14 cellular contexts compared by ENCODE assay signal in the genomic region with DNA sequence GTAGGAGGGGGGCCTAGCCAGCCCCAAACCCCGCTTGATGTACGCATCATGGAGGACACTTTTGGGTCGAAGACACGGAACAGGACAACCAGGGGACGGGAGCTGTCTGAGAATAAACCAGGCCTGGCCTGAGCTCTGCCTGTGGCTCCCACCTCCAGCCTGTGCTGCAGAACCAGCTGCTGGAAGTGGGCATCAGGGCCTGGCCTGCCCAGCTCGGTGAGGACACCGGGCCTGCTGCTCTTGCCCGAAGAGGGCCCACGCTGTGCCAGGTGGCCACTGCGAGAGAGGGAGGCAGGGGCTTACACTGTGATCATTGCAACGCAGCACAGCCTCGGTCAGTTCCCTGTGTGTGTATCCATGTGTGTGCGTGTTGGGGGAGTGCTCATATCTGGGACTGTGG. TPM values are rescaled to one million over a fixed set of nuclear protein-coding genes. Genes with fewer than 3 reads are reported as not detected.
DNase-seq lines count a peak whose midpoint lies in the region; ATAC-seq and TF ChIP-seq lines count a peak whose summit lies in the region.
"Had no signal": no experiment of that assay in that cellular context is flagged by ENCODE, and none has a peak within 500 bp of the region (broad histone marks: within the 10 kb centered on the region; RNA-seq: fewer than 3 reads in every experiment).

No MANE protein-coding gene starts in this region.

- no peak for ATAC-seq in Right ventricle myocardium inferior
- ATAC-seq in heart right ventricle: no peak
- no peak for ATAC-seq in T-helper 17 cell
- ATAC-seq: GM23338 had no signal

- peaks cover 0 to 20% (median 0%) of the 10 kb centered on the region in 9 donors for H3K36me3 ChIP-seq in heart right ventricle
- H3K36me3 ChIP-seq in BLaER1: no peaks in the 10 kb centered on the region; the same call in 1 of the 2 replicates
- peaks cover 0 to 54% (median 16%) of the 10 kb centered on the region in 6 donors for H3K36me3 ChIP-seq in spleen

- H3K27ac ChIP-seq in heart right ventricle (no peak overlapping the region), BLaER1 (peak overlapping the region; percentile 72; the same call in 1 of the 2 replicates), spleen (no peak overlapping the region)

- H3K4me3 ChIP-seq in heart right ventricle (no peak overlapping the region), BLaER1 (no peak overlapping the region), spleen (no peak overlapping the region)
- H3K4me3 ChIP-seq: GM23338 had no signal

- H3K36me3 Mint-ChIP-seq in glutamatergic neuron (ENCODE audit: unreplicated experiment) (no peaks in the 10 kb centered on the region), T-helper 17 cell (ENCODE audit: low read depth) (no peaks in the 10 kb centered on the region)

- TF ChIP-seq CTCF in heart right ventricle (IDR thresholded peaks at IDR 0.05) (no peak), glutamatergic neuron (IDR thresholded peaks at IDR 0.05; ENCODE audit: partially characterized antibody, unreplicated experiment) (no peak), spleen (IDR thresholded peaks at IDR 0.05 in 8 of 11, conservative IDR thresholded peaks at IDR 0.05 in 3 of 11) (no peak)

- peaks cover 3% of the 10 kb centered on the region; the same call in 1 of the 2 replicates for H4K20me1 ChIP-seq in BLaER1

- H3K9ac ChIP-seq in BLaER1: no peak overlapping the region

- H3K4me1 ChIP-seq in heart right ventricle (peaks cover 0 to 20% (median 0%) of the 10 kb centered on the region in 9 donors), BLaER1 (peaks cover 51% of the 10 kb centered on the region), spleen (peaks cover 0 to 6% (median 0%) of the 10 kb centered on the region in 6 donors)

- DNase-seq in Right ventricle myocardium inferior (ENCODE audit: missing footprints) (peak; percentile 56), heart right ventricle (no peak), glutamatergic neuron (peak; percentile 16), spleen (peak; percentile 72), T-helper 17 cell (no peak), EL (no peak)
- DNase-seq: 8988T; AML-193; Calu3; CD4-positive, alpha-beta T cell; DMS 273 treated with DMSO at 0.1 percent for 48 hours had no signal

- H3K27ac Mint-ChIP-seq in glutamatergic neuron (ENCODE audit: unreplicated experiment) (no peak overlapping the region), T-helper 17 cell (no peak overlapping the region)
- H3K27ac Mint-ChIP-seq: CD4-positive, alpha-beta T cell; GM23338; IgD-negative memory B cell had no signal

- no peak overlapping the region for H3K4me3 Mint-ChIP-seq in glutamatergic neuron (ENCODE audit: unreplicated experiment)
- no peak overlapping the region for H3K4me3 Mint-ChIP-seq in T-helper 17 cell
- H3K4me3 Mint-ChIP-seq: CD4-positive, alpha-beta T cell; GM23338; IgD-negative memory B cell had no signal

- no peak for TF ChIP-seq POLR2A in spleen (IDR thresholded peaks at IDR 0.05)

- H3K27me3 ChIP-seq in heart right ventricle (no peaks in the 10 kb centered on the region), BLaER1 (no peaks in the 10 kb centered on the region), spleen (replicated peaks in 1 of 7) (no peaks in the 10 kb centered on the region)

- WGBS in heart right ventricle, 2 donors: 84 to 91% methylated on average over 13 of the region's 13 CpGs
- 83 to 93% (median 87%) methylated on average over 10 to 13 of the region's 13 CpGs for WGBS in spleen, 5 donors

- H3K4me2 ChIP-seq in BLaER1: no peak overlapping the region; the same call in 1 of the 2 replicates
- H3K4me2 ChIP-seq: GM23338 had no signal

- H3K9me3 ChIP-seq in heart right ventricle (no peaks in the 10 kb centered on the region), BLaER1 (no peaks in the 10 kb centered on the region), spleen (no peaks in the 10 kb centered on the region), T-helper 17 cell (ENCODE audit: control insufficient read depth, low read length, poor library complexity, severe bottlenecking) (no peaks in the 10 kb centered on the region)

- peaks cover 2% of the 10 kb centered on the region for H3K9me3 Mint-ChIP-seq in glutamatergic neuron (ENCODE audit: unreplicated experiment)
- H3K9me3 Mint-ChIP-seq: CD4-positive, alpha-beta T cell; GM23338; IgD-negative memory B cell had no signal

- intact Hi-C loops in Right ventricle myocardium inferior (cut with DNase I) (loop anchor here (5.0 to 10.0 kb wide), 2 partner anchors 106 to 263 kb away; a partner anchor contains a TSS), heart right ventricle (cut with DNase I) (loop anchor here in 7 of 10 donors (5.0 to 10.0 kb wide), 4 partner anchors 76 to 263 kb away; a partner anchor contains a TSS), spleen (cut with DNase I; ENCODE audit: low total_unique reads) (no loop called here)

- peaks cover 5% of the 10 kb centered on the region for H3K27me3 Mint-ChIP-seq in glutamatergic neuron (ENCODE audit: unreplicated experiment)
- no peaks in the 10 kb centered on the region for H3K27me3 Mint-ChIP-seq in T-helper 17 cell
- H3K27me3 Mint-ChIP-seq: CD4-positive, alpha-beta T cell; IgD-negative memory B cell had no signal

- H3K4me1 Mint-ChIP-seq in glutamatergic neuron (ENCODE audit: low read depth, unreplicated experiment) (peaks cover 9% of the 10 kb centered on the region), T-helper 17 cell (no peaks in the 10 kb centered on the region)
- H3K4me1 Mint-ChIP-seq: IgD-negative memory B cell had no signal

RNA-seq across cellular contexts. Expression of a gene that starts 34.6 kb away (rescaled TPM):
- total RNA-seq in Right ventricle myocardium inferior (17.5 TPM), heart right ventricle (10 to 100 TPM; 10.4 to 19.4 (median 13.4) TPM), glutamatergic neuron (ENCODE audit: unreplicated experiment) (75.1 TPM), spleen (10 to 100 TPM; 14.2 to 21.1 (median 16.5) TPM), T-helper 17 cell (10 to 100 TPM; 17.0 to 22.0 TPM)
- polyA plus RNA-seq in heart right ventricle (10 to 100 TPM; 15.0 to 22.2 TPM), spleen (10 to 100 TPM in 1 of 3 donors, 1 to 10 TPM in 2; 9.3 to 15.6 (median 9.9) TPM)

Comparison
In these comparisons a context has a peak if more than half of its experiments do, and no peak if none do; other contexts are left out.
1. DNase-seq: peak in Right ventricle myocardium inferior (single experiment), glutamatergic neuron (single experiment) and spleen (single experiment); none in heart right ventricle (0 of 2), T-helper 17 cell (0 of 3) and EL (single experiment).